8 cellular contexts compared by ENCODE assay signal in genomic region chr10:7409045-7409731, GRCh38. TPM values are rescaled to one million over a fixed set of nuclear protein-coding genes. Genes with fewer than 3 reads are reported as not detected.
DNase-seq lines count a peak whose midpoint lies in the region; ATAC-seq and TF ChIP-seq lines count a peak whose summit lies in the region.

No MANE protein-coding gene starts in this region.

- intact Hi-C loops in CD4-positive, alpha-beta T cell (cut with DNase I, micrococcal nuclease): loop anchor here (1.0 to 5.0 kb wide), 6 partner anchors 20 to 288 kb away; no protein-coding TSS in a partner anchor
- intact Hi-C loops in posterior vena cava (cut with DNase I): loop anchor here in 1 of 2 donors (10.0 kb wide), 1 partner anchor 144 kb away; no protein-coding TSS in a partner anchor

- H3K27ac ChIP-seq in CD4-positive, alpha-beta T cell (ENCODE audit: low read depth, low read length): peak overlapping the region; percentile 61
- peak overlapping the region in 3 of 4 donors; percentile 73 to 89 (median 84) for H3K27ac ChIP-seq in gastroesophageal sphincter

- peak; percentile 17 to 73 (median 44) for DNase-seq in CD4-positive, alpha-beta T cell
- DNase-seq in Kasumi-1 (lab: John Stamatoyannopoulos, UW) (peak; percentile 75 to 78), posterior vena cava (ENCODE audit: low spot score) (peak; percentile 81), mesenteric fat pad (ENCODE audit: low spot score) (no peak), NCI-H1105 (lab: John Stamatoyannopoulos, UW) (no peak)
- DNase-seq in activated T-cell treated with anti-CD3 and anti-CD28 coated beads, Interleukin-2, amount 50 U/mL, for 24 hours: peak; percentile 75

- 0 to 3% methylated on average over 7 to 14 of the region's 38 CpGs for WGBS in gastroesophageal sphincter (ENCODE audit: low coverage in 1 of 2), 2 donors

- no peaks in the 10 kb centered on the region for H3K36me3 ChIP-seq in gastroesophageal sphincter

- no peak for TF ChIP-seq POLR2A in gastroesophageal sphincter (IDR thresholded peaks at IDR 0.05)

- no peaks in the 10 kb centered on the region for H3K27me3 ChIP-seq in CD4-positive, alpha-beta T cell (ENCODE audit: control insufficient read depth, insufficient read depth, low read length)
- H3K27me3 ChIP-seq in gastroesophageal sphincter: peaks cover 38% of the 10 kb centered on the region

- CTCF ChIA-PET in CD4-positive, alpha-beta T cell (lab: Charles Lee): interaction anchor here (1.0 to 1.7 kb wide), 3 partner anchors 71 to 489 kb away, joined by 3 to 5 read pairs (median 4); no protein-coding TSS in a partner anchor

- H3K4me3 Mint-ChIP-seq in CD4-positive, alpha-beta T cell: peak overlapping the region; percentile 97
- H3K4me3 Mint-ChIP-seq in activated T-cell treated with anti-CD3 and anti-CD28 coated beads, Interleukin-2, amount 50 U/mL, for 24 hours: peak overlapping the region; percentile 95

- TF ChIP-seq EP300 in gastroesophageal sphincter (IDR thresholded peaks at IDR 0.05): no peak

- no peak for TF ChIP-seq CTCF in CD4-positive, alpha-beta T cell (IDR thresholded peaks at IDR 0.05)
- TF ChIP-seq CTCF in gastroesophageal sphincter (IDR thresholded peaks at IDR 0.05): no peak

- H3K4me1 Mint-ChIP-seq in CD4-positive, alpha-beta T cell (ENCODE audit: low read depth): peaks cover 70% of the 10 kb centered on the region
- peaks cover 66% of the 10 kb centered on the region for H3K4me1 Mint-ChIP-seq in activated T-cell treated with anti-CD3 and anti-CD28 coated beads, Interleukin-2, amount 50 U/mL, for 24 hours (ENCODE audit: low read depth)

- no peaks in the 10 kb centered on the region for H3K9me3 Mint-ChIP-seq in CD4-positive, alpha-beta T cell
- no peaks in the 10 kb centered on the region for H3K9me3 Mint-ChIP-seq in activated T-cell treated with anti-CD3 and anti-CD28 coated beads, Interleukin-2, amount 50 U/mL, for 24 hours

- H3K27ac Mint-ChIP-seq in CD4-positive, alpha-beta T cell: peak overlapping the region; percentile 94
- H3K27ac Mint-ChIP-seq in activated T-cell treated with anti-CD3 and anti-CD28 coated beads, Interleukin-2, amount 50 U/mL, for 24 hours: peak overlapping the region; percentile 97

- H3K27me3 Mint-ChIP-seq in CD4-positive, alpha-beta T cell: peaks cover 5% of the 10 kb centered on the region
- H3K27me3 Mint-ChIP-seq in activated T-cell treated with anti-CD3 and anti-CD28 coated beads, Interleukin-2, amount 50 U/mL, for 24 hours: peaks cover 20% of the 10 kb centered on the region

- no peaks in the 10 kb centered on the region for H3K9me3 ChIP-seq in CD4-positive, alpha-beta T cell (ENCODE audit: control insufficient read depth, low read length)
- no peaks in the 10 kb centered on the region for H3K9me3 ChIP-seq in gastroesophageal sphincter

- H3K4me1 ChIP-seq in gastroesophageal sphincter: peaks cover 0 to 71% (median 15%) of the 10 kb centered on the region in 3 donors

- ATAC-seq in CD4-positive, alpha-beta T cell (ENCODE audit: poor library complexity): peak; percentile 67
- ATAC-seq in GM19463 (IDR thresholded peaks at IDR 0.05; ENCODE audit: unreplicated experiment) (peak; percentile 47), gastroesophageal sphincter (peak; percentile 6)

- H3K4me3 ChIP-seq in gastroesophageal sphincter: peak overlapping the region; percentile 78 to 94

- POLR2A ChIA-PET in CD4-positive, alpha-beta T cell (lab: Charles Lee): interaction anchor here (0.8 to 3.0 kb wide), 8 partner anchors 11 to 489 kb away, joined by 3 to 11 read pairs (median 5); no protein-coding TSS in a partner anchor

- H3K36me3 Mint-ChIP-seq in CD4-positive, alpha-beta T cell (ENCODE audit: low read depth): peaks cover 43% of the 10 kb centered on the region
- peaks cover 43% of the 10 kb centered on the region for H3K36me3 Mint-ChIP-seq in activated T-cell treated with anti-CD3 and anti-CD28 coated beads, Interleukin-2, amount 50 U/mL, for 24 hours (ENCODE audit: low read depth)

RNA-seq across cellular contexts. Expression of gene SFMBT2, which starts 1.6 kb away (rescaled TPM):
- 10 to 100 TPM; 41.0 to 42.0 TPM for total RNA-seq in CD4-positive, alpha-beta T cell
- total RNA-seq in gastroesophageal sphincter (10 to 100 TPM in 2 of 4 donors, 1 to 10 TPM in 2; 6.9 to 14.3 (median 11.4) TPM), posterior vena cava (10 to 100 TPM in 1 of 2 donors, 1 to 10 TPM in 1; 8.9 to 12.4 TPM), mesenteric fat pad (12.0 TPM)

Comparison
In these comparisons a context has a peak if more than half of its experiments do, and no peak if none do; other contexts are left out.
1. ATAC-seq: peak in every context shown above with its lines; median percentile 67 in CD4-positive, alpha-beta T cell; 47 in GM19463; 6 in gastroesophageal sphincter.
2. DNase-seq: peak in CD4-positive, alpha-beta T cell (10 of 10), Kasumi-1 (2 of 2), activated T-cell treated with anti-CD3 and anti-CD28 coated beads, Interleukin-2, amount 50 U/mL, for 24 hours (single experiment) and posterior vena cava (single experiment); none in mesenteric fat pad (single experiment) and NCI-H1105 (single experiment).